7 cellular contexts compared by ENCODE assay signal in genomic region chr16:14884396-14884795, GRCh38. TPM values are rescaled to one million over a fixed set of nuclear protein-coding genes. Genes with fewer than 3 reads are reported as not detected.
DNase-seq lines count a peak whose midpoint lies in the region; ATAC-seq and TF ChIP-seq lines count a peak whose summit lies in the region.
"Not testable (repeated sequence)": the region's sequence is repeated elsewhere in the genome, so short reads cannot be mapped to it uniquely, and the experiment has no call there.

No MANE protein-coding gene starts in this region.

- peak; percentile 15 for DNase-seq in D341Med (ENCODE audit: low spot score)
- peak; percentile 2 for DNase-seq in HT-29 (ENCODE audit: low spot score)
- DNase-seq in SW480 (ENCODE audit: low spot score): peak; percentile 0
- DNase-seq in activated CD8-positive, alpha-beta T cell treated with anti-CD3 and anti-CD28 coated beads for 36 hours: peak; percentile 4
- peak; percentile 32 for DNase-seq in ecto neural progenitor cell (ENCODE audit: low spot score)
- DNase-seq in islet precursor cell: peak; percentile 48
- DNase-seq in osteocyte (ENCODE audit: extremely low spot score, unreplicated experiment): peak; percentile 36

- H3K36me3 Mint-ChIP-seq in activated CD8-positive, alpha-beta T cell treated with anti-CD3 and anti-CD28 coated beads for 36 hours (ENCODE audit: low read depth); osteocyte (ENCODE audit: unreplicated experiment): not testable (repeated sequence)

- POLR2A ChIA-PET in activated CD8-positive, alpha-beta T cell treated with anti-CD3 and anti-CD28 coated beads for 36 hours (lab: Charles Lee): not testable (repeated sequence)

- CTCF ChIA-PET in activated CD8-positive, alpha-beta T cell treated with anti-CD3 and anti-CD28 coated beads for 36 hours (lab: Charles Lee): not testable (repeated sequence)

- ATAC-seq in activated CD8-positive, alpha-beta T cell treated with anti-CD3 and anti-CD28 coated beads for 36 hours: not testable (repeated sequence)

- H3K4me1 Mint-ChIP-seq in activated CD8-positive, alpha-beta T cell treated with anti-CD3 and anti-CD28 coated beads for 36 hours (ENCODE audit: low read depth); osteocyte (ENCODE audit: unreplicated experiment): not testable (repeated sequence)

- not testable (repeated sequence) for H3K27me3 Mint-ChIP-seq in activated CD8-positive, alpha-beta T cell treated with anti-CD3 and anti-CD28 coated beads for 36 hours; osteocyte (ENCODE audit: unreplicated experiment)

- not testable (repeated sequence) for TF ChIP-seq CTCF in activated CD8-positive, alpha-beta T cell treated with anti-CD3 and anti-CD28 coated beads for 36 hours (IDR thresholded peaks at IDR 0.05); osteocyte (IDR thresholded peaks at IDR 0.05)

- H3K27ac Mint-ChIP-seq in activated CD8-positive, alpha-beta T cell treated with anti-CD3 and anti-CD28 coated beads for 36 hours; osteocyte (ENCODE audit: unreplicated experiment): not testable (repeated sequence)

- intact Hi-C loops in activated CD8-positive, alpha-beta T cell treated with anti-CD3 and anti-CD28 coated beads for 36 hours (cut with micrococcal nuclease): not testable (repeated sequence)

- not testable (repeated sequence) for H3K4me3 Mint-ChIP-seq in activated CD8-positive, alpha-beta T cell treated with anti-CD3 and anti-CD28 coated beads for 36 hours; osteocyte (ENCODE audit: unreplicated experiment)

- H3K9me3 Mint-ChIP-seq in activated CD8-positive, alpha-beta T cell treated with anti-CD3 and anti-CD28 coated beads for 36 hours; osteocyte (ENCODE audit: unreplicated experiment): not testable (repeated sequence)

RNA-seq across cellular contexts. Expression of gene NOMO1, which starts 50.9 kb away (rescaled TPM):
- 51.9 and 58.6 TPM in 2 replicates for total RNA-seq in HT-29 (2014; rRNA removed; shearing (Covaris generic))
- total RNA-seq in activated CD8-positive, alpha-beta T cell treated with anti-CD3 and anti-CD28 coated beads for 36 hours: 10 to 100 TPM; 39.8 to 40.5 TPM
- 95.4 and 109 TPM in 2 replicates for total RNA-seq in osteocyte

RNA-seq across cellular contexts. Expression of gene NPIPA1, which starts 52.8 kb away (rescaled TPM):
- total RNA-seq in HT-29 (2014; rRNA removed; shearing (Covaris generic)): 27.1 and 30.3 TPM in 2 replicates
- 10 to 100 TPM; 76.9 to 77.3 TPM for total RNA-seq in activated CD8-positive, alpha-beta T cell treated with anti-CD3 and anti-CD28 coated beads for 36 hours
- total RNA-seq in osteocyte: 148 and 176 TPM in 2 replicates
